9 cellular contexts compared by ENCODE assay signal in genomic region chr6:33321227-33321626, GRCh38. TPM values are rescaled to one million over a fixed set of nuclear protein-coding genes. Genes with fewer than 3 reads are reported as not detected.
DNase-seq lines count a peak whose midpoint lies in the region; ATAC-seq, FAIRE-seq and TF ChIP-seq lines count a peak whose summit lies in the region.
"Had no signal": no experiment of that assay in that cellular context is flagged by ENCODE, and none has a peak within 500 bp of the region (broad histone marks: within the 10 kb centered on the region; RNA-seq: fewer than 3 reads in every experiment).

No MANE protein-coding gene starts in this region.

- no peaks in the 10 kb centered on the region for H3K9me3 ChIP-seq in PC-9 (ENCODE audit: insufficient read depth, low read depth)

- H3K79me2 ChIP-seq in PC-9 (ENCODE audit: low read depth) = peaks cover 45% of the 10 kb centered on the region

- H3K4me1 ChIP-seq in PC-9 (replicated peaks; ENCODE audit: insufficient read depth) (peaks cover 52% of the 10 kb centered on the region), foreskin keratinocyte (peaks cover 6% of the 10 kb centered on the region)

- peak overlapping the region; percentile 97 for H3K4me3 ChIP-seq in GM06990 (replicated peaks; ENCODE audit: low read depth, low read length)
- no peak overlapping the region; the same call in 1 of the 2 replicates for H3K4me3 ChIP-seq in PC-9
- H3K4me3 ChIP-seq in retinal pigment epithelial cell (ENCODE audit: low read length) = peak overlapping the region; percentile 87

- TF ChIP-seq POLR2A in GM12892 (IDR thresholded peaks at IDR 0.05; ENCODE audit: low read depth, low read length) = no peak

- H4K20me1 ChIP-seq in PC-9 (ENCODE audit: insufficient read depth) = no peaks in the 10 kb centered on the region

- H3K27ac ChIP-seq in PC-9 (peak overlapping the region; percentile 48; the same call in 1 of the 2 replicates), epithelial cell of prostate (peak overlapping the region; percentile 82), foreskin keratinocyte (no peak overlapping the region)

- peak overlapping the region; percentile 97 for H3K4me2 ChIP-seq in PC-9

- intact Hi-C loops in PC-9 (cut with micrococcal nuclease; ENCODE audit: unreplicated experiment) = no loop called here

- DNase-seq in GM06990 (ENCODE audit: extremely low read depth, insufficient read length) (no peak), PC-9 (no peak), epithelial cell of prostate (ENCODE audit: low read depth, low spot score) (no peak), retinal pigment epithelial cell (ENCODE audit: low read depth) (no peak), GM12892 (ENCODE audit: insufficient read length) (no peak), foreskin keratinocyte (no peak)

- no peak for ATAC-seq in GM21381 (IDR thresholded peaks at IDR 0.05; ENCODE audit: unreplicated experiment)
- no peak for ATAC-seq in foreskin keratinocyte
- ATAC-seq in GM21529 (IDR thresholded peaks at IDR 0.05; ENCODE audit: unreplicated experiment) = no peak

- H2AFZ ChIP-seq in PC-9 = no peak overlapping the region

- CTCF ChIA-PET in PC-9 (lab: Charles Lee) = no interaction called here

- TF ChIP-seq CTCF in GM06990 (IDR thresholded peaks at IDR 0.05; ENCODE audit: insufficient read depth, low read length, poor library complexity, severe bottlenecking) (no peak), PC-9 (conservative IDR thresholded peaks at IDR 0.05) (no peak), retinal pigment epithelial cell (conservative IDR thresholded peaks at IDR 0.05; ENCODE audit: low read depth, low read length) (no peak), foreskin keratinocyte (conservative IDR thresholded peaks at IDR 0.05) (no peak)

- H3K27me3 ChIP-seq in GM06990 (replicated peaks; ENCODE audit: control insufficient read depth, insufficient read depth, low read length) (no peaks in the 10 kb centered on the region), PC-9 (ENCODE audit: insufficient read depth, low read depth) (no peaks in the 10 kb centered on the region), foreskin keratinocyte (no peaks in the 10 kb centered on the region)

- H3K36me3 ChIP-seq in GM06990 (ENCODE audit: control insufficient read depth, insufficient read depth, low read length) (peaks cover 23% of the 10 kb centered on the region), PC-9 (ENCODE audit: low read depth) (peaks cover 20% of the 10 kb centered on the region; the same call in 1 of the 2 replicates)

- BruUV-seq in PC-9 (replicated peaks; lab: Mats Ljungman, UMichigan) = no TSS peak

- POLR2A ChIA-PET in PC-9 (lab: Charles Lee; ENCODE audit: unreplicated experiment) = no interaction called here

- FAIRE-seq in GM12892 (lab: Jason Lieb, UNC) = no peak
- FAIRE-seq: frontal cortex had no signal

- H3F3A ChIP-seq in PC-9 (ENCODE audit: insufficient read depth, low read depth) = peaks cover 51% of the 10 kb centered on the region

- no peaks in the 10 kb centered on the region for H3K9me2 ChIP-seq in PC-9 (ENCODE audit: insufficient read depth)

RNA-seq across cellular contexts. Expression of gene DAXX, which starts 1.5 kb away (rescaled TPM):
- total RNA-seq in PC-9 (2021) (60.1 and 61.6 TPM in 2 replicates), foreskin keratinocyte (57.6 and 59.2 TPM in 2 replicates)
- 40.0 TPM for polyA plus RNA-seq in GM12892 (2012; ENCODE audit: missing spikeins)
- 47.8 and 51.2 TPM in 2 replicates for polyA plus RNA-seq in foreskin keratinocyte

RNA-seq across cellular contexts. Expression of gene ZBTB22, which starts 3.7 kb away (rescaled TPM):
- 16.5 and 20.8 TPM in 2 replicates for total RNA-seq in PC-9 (2021)
- 6.0 TPM for polyA plus RNA-seq in GM12892 (2012; ENCODE audit: missing spikeins)
- total RNA-seq in foreskin keratinocyte = 9.5 and 10.9 TPM in 2 replicates
- polyA plus RNA-seq in foreskin keratinocyte = 8.4 and 9.0 TPM in 2 replicates

RNA-seq across cellular contexts. Expression of gene TAPBP, which starts 7.3 kb away (rescaled TPM):
- total RNA-seq in PC-9 (2021) (156 and 194 TPM in 2 replicates), foreskin keratinocyte (87.4 and 105 TPM in 2 replicates)
- polyA plus RNA-seq in GM12892 (2012; ENCODE audit: missing spikeins) = 51.3 TPM
- 61.7 and 64.0 TPM in 2 replicates for polyA plus RNA-seq in foreskin keratinocyte

RNA-seq across cellular contexts. Expression of gene RGL2, which starts 22.5 kb away (rescaled TPM):
- total RNA-seq in PC-9 (2021) (99.3 and 102 TPM in 2 replicates), foreskin keratinocyte (30.4 and 31.0 TPM in 2 replicates)
- 11.8 TPM for polyA plus RNA-seq in GM12892 (2012; ENCODE audit: missing spikeins)
- polyA plus RNA-seq in foreskin keratinocyte = 23.1 and 24.4 TPM in 2 replicates

RNA-seq across cellular contexts. Expression of gene PFDN6, which starts 31.8 kb away (rescaled TPM):
- total RNA-seq in PC-9 (2021) = 51.5 and 57.2 TPM in 2 replicates
- polyA plus RNA-seq in GM12892 (2012; ENCODE audit: missing spikeins) = 203 TPM
- total RNA-seq in foreskin keratinocyte = 76.8 and 89.5 TPM in 2 replicates
- 169 TPM in 2 replicates for polyA plus RNA-seq in foreskin keratinocyte
